8 cellular contexts compared by ENCODE assay signal in the genomic region with DNA sequence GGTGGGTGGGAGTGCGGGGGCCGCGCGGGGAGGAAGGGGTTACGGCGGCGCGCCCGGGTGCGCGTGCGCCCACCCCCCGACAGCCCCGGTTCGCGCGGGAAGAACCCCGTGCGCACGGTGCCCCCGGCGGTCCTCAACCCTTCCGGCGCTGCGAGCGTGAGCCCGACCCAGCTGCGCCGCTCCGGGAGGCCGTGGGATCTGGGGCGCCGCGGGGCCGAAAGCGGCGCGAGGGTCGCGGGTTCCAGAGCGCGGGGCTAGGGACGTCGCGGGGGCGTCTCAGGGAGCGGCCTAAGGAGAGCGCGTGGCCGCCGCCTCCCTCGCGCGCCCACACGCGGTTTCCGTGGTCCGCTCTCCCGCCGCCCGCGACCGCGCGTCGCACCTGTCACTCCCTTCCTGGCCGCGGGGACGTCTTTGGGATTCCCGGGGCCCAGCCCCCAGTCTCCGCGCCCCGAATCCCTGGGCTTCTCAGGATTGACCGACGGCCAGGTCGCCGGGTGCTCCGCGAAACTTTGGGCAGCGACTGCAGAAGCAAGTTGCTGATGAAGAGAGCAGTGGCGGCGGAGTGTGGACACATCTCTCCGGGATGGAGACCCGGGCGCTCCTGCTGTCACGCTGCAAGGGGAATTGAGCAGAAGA. TPM values are rescaled to one million over a fixed set of nuclear protein-coding genes. Genes with fewer than 3 reads are reported as not detected.
DNase-seq lines count a peak whose midpoint lies in the region; ATAC-seq and TF ChIP-seq lines count a peak whose summit lies in the region.

No MANE protein-coding gene starts in this region.

- DNase-seq in RWPE2 (ENCODE audit: low spot score) = no peak
- DNase-seq in amygdala (lab: John Stamatoyannopoulos, UW) = peak in 31 of 56 donors; percentile 20 to 75 (median 45)
- DNase-seq in right atrium auricular region (ENCODE audit: low spot score) = peak; percentile 65
- DNase-seq in psoas muscle = peak; percentile 54 to 73
- no peak for DNase-seq in hepatic stellate cell (ENCODE audit: low spot score)
- no peak for DNase-seq in inferior parietal cortex (ENCODE audit: extremely low spot score)

- TF ChIP-seq CTCF in RWPE2 (IDR thresholded peaks at IDR 0.05; ENCODE audit: poor library complexity, severe bottlenecking) = no peak
- no peak for TF ChIP-seq CTCF in right atrium auricular region (IDR thresholded peaks at IDR 0.05)
- TF ChIP-seq CTCF in psoas muscle (IDR thresholded peaks at IDR 0.05) = no peak

- H3K27me3 ChIP-seq in RWPE2 (ENCODE audit: insufficient read depth, poor library complexity, severe bottlenecking) = no peaks in the 10 kb centered on the region
- H3K27me3 ChIP-seq in right atrium auricular region = no peaks in the 10 kb centered on the region
- H3K27me3 ChIP-seq in psoas muscle (ENCODE audit: insufficient read depth in 3 of 3, low read length in 2 of 3) = no peaks in the 10 kb centered on the region

- peak overlapping the region; percentile 87 for H3K27ac ChIP-seq in RWPE2 (ENCODE audit: poor library complexity, severe bottlenecking)
- peak overlapping the region; percentile 90 to 99 for H3K27ac ChIP-seq in right atrium auricular region
- H3K27ac ChIP-seq in psoas muscle = peak overlapping the region; percentile 92

- H3K36me3 ChIP-seq in RWPE2 (ENCODE audit: low read depth) (peaks cover 39% of the 10 kb centered on the region), right atrium auricular region (no peaks in the 10 kb centered on the region), psoas muscle (ENCODE audit: insufficient read depth in 1 of 2, low read depth in 1 of 2) (peaks cover 3 to 17% of the 10 kb centered on the region in 2 donors)

- H3K9me3 ChIP-seq in RWPE2 (ENCODE audit: severe bottlenecking) = no peaks in the 10 kb centered on the region
- no peaks in the 10 kb centered on the region for H3K9me3 ChIP-seq in right atrium auricular region
- H3K9me3 ChIP-seq in psoas muscle = no peaks in the 10 kb centered on the region

- intact Hi-C loops in psoas muscle (cut with DNase I) = loop anchor here in 1 of 2 donors (10.0 kb wide), 1 partner anchor 61 kb away; no protein-coding TSS in a partner anchor

- WGBS in psoas muscle, 3 donors = 1 to 2% (median 1%) methylated on average over 51 to 86 of the region's 86 CpGs

- H3K4me3 ChIP-seq in RWPE2 (ENCODE audit: severe bottlenecking) = peak overlapping the region; percentile 89
- H3K4me3 ChIP-seq in right atrium auricular region = peak overlapping the region; percentile 80 to 97
- peak overlapping the region; percentile 78 for H3K4me3 ChIP-seq in psoas muscle

- H3K4me1 ChIP-seq in RWPE2 (ENCODE audit: insufficient read depth, poor library complexity, severe bottlenecking) (peaks cover 27% of the 10 kb centered on the region), right atrium auricular region (peaks cover 0 to 27% of the 10 kb centered on the region in 2 donors), psoas muscle (no peaks in the 10 kb centered on the region)

- ATAC-seq in GM18502 (IDR thresholded peaks at IDR 0.05; ENCODE audit: poor library complexity, unreplicated experiment) = peak; percentile 11
- ATAC-seq in HG02759 (IDR thresholded peaks at IDR 0.05; ENCODE audit: unreplicated experiment) = peak; percentile 24
- ATAC-seq in RWPE2 (ENCODE audit: low read depth) = peak; percentile 2; the same call in 1 of the 3 replicates
- ATAC-seq in psoas muscle = peak; percentile 28 to 43 (median 36)

RNA-seq across cellular contexts. Expression of gene SREBF2, which starts 0.6 kb away (rescaled TPM):
- 10 to 100 TPM; 45.6 to 61.4 TPM for total RNA-seq in right atrium auricular region
- 10 to 100 TPM; 36.3 to 47.0 (median 43.6) TPM for total RNA-seq in psoas muscle
- 10 to 100 TPM; 21.0 to 24.1 (median 23.8) TPM for polyA plus RNA-seq in psoas muscle

RNA-seq across cellular contexts. Expression of gene CCDC134, which starts 33.0 kb away (rescaled TPM):
- 1 to 10 TPM; 4.0 to 6.4 TPM for total RNA-seq in right atrium auricular region
- 1 to 10 TPM; 2.8 to 7.7 (median 5.5) TPM for total RNA-seq in psoas muscle
- polyA plus RNA-seq in psoas muscle = 1 to 10 TPM; 2.2 to 7.8 (median 3.9) TPM

Comparison
In these comparisons a context has a peak if more than half of its experiments do, and no peak if none do; other contexts are left out.
1. DNase-seq: peak in amygdala (31 of 56), right atrium auricular region (single experiment) and psoas muscle (2 of 2); none in RWPE2 (single experiment), hepatic stellate cell (single experiment) and inferior parietal cortex (single experiment).
2. Peak in every context shown above with its lines, with median percentiles within 50 percentile points of each other: ATAC-seq, H3K27ac ChIP-seq and H3K4me3 ChIP-seq.